Comparison of ENCODE assay signal across 12 cellular contexts in the genomic region with DNA sequence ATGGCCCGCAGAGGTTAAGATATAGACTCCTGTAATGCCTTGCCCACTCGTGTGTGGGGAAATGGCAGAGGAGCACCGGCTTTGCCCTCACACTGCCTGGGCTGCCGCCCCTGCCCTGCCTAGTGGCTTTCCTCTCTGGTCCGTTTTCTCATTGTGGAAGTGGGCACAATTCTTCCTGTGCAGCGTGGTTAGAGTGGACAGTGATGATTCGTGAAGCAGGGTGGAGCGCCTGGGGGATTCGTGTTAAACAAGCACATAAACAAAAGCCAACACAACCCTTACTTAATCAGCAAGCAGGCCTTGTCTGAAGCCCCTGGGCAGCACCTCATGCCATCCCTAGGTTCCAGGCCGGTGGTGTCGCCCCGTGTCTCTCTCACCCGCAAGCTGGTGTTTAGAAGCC.
DNase-seq lines count a peak whose midpoint lies in the region; ATAC-seq and TF ChIP-seq lines count a peak whose summit lies in the region.
"Had no signal": no experiment of that assay in that cellular context is flagged by ENCODE, and none has a peak within 500 bp of the region (broad histone marks: within the 10 kb centered on the region; RNA-seq: fewer than 3 reads in every experiment).

No MANE protein-coding gene starts in this region.

- H3K27me3 ChIP-seq in RWPE2 (ENCODE audit: insufficient read depth, poor library complexity, severe bottlenecking) = no peaks in the 10 kb centered on the region
- H3K27me3 ChIP-seq in esophagus muscularis mucosa = no peaks in the 10 kb centered on the region
- no peaks in the 10 kb centered on the region for H3K27me3 ChIP-seq in spleen (replicated peaks in 1 of 7)
- H3K27me3 ChIP-seq in SK-N-SH (ENCODE audit: insufficient read depth) = no peaks in the 10 kb centered on the region

- TF ChIP-seq CTCF in RWPE2 (IDR thresholded peaks at IDR 0.05; ENCODE audit: poor library complexity, severe bottlenecking) (no peak), esophagus muscularis mucosa (IDR thresholded peaks at IDR 0.05) (no peak), spleen (IDR thresholded peaks at IDR 0.05 in 8 of 11, conservative IDR thresholded peaks at IDR 0.05 in 3 of 11) (no peak), SK-N-SH (IDR thresholded peaks at IDR 0.05) (no peak)

- no peak overlapping the region for H2AFZ ChIP-seq in SK-N-SH (ENCODE audit: low read depth)

- H3K79me2 ChIP-seq in SK-N-SH (ENCODE audit: insufficient read depth) = peaks cover 72% of the 10 kb centered on the region

- TF ChIP-seq RAD21 in SK-N-SH (IDR thresholded peaks at IDR 0.05; ENCODE audit: low read length) = no peak

- H3F3A ChIP-seq in SK-N-SH (replicated peaks; ENCODE audit: insufficient read depth) = no peaks in the 10 kb centered on the region

- no peak overlapping the region for H3K4me3 Mint-ChIP-seq in activated CD4-positive, alpha-beta T cell treated with anti-CD3 and anti-CD28 coated beads for 36 hours

- H3K9me3 ChIP-seq in RWPE2 (ENCODE audit: severe bottlenecking) (no peaks in the 10 kb centered on the region), esophagus muscularis mucosa (peaks cover 0 to 6% (median 0%) of the 10 kb centered on the region in 4 donors), spleen (no peaks in the 10 kb centered on the region), SK-N-SH (no peaks in the 10 kb centered on the region)
- H3K9me3 ChIP-seq: HAP-1 had no signal

- no peak for TF ChIP-seq POLR2A in esophagus muscularis mucosa (IDR thresholded peaks at IDR 0.05; ENCODE audit: low read depth)
- TF ChIP-seq POLR2A in spleen (IDR thresholded peaks at IDR 0.05) = no peak

- H3K9ac ChIP-seq in SK-N-SH = no peak overlapping the region

- H3K27me3 Mint-ChIP-seq in activated CD4-positive, alpha-beta T cell treated with anti-CD3 and anti-CD28 coated beads for 36 hours = no peaks in the 10 kb centered on the region

- H3K9me2 ChIP-seq in SK-N-SH = no peaks in the 10 kb centered on the region

- no peak for ATAC-seq in activated CD4-positive, alpha-beta T cell treated with anti-CD3 and anti-CD28 coated beads for 36 hours
- ATAC-seq in RWPE2 (ENCODE audit: low read depth) = no peak

- no peaks in the 10 kb centered on the region for H3K9me3 Mint-ChIP-seq in activated CD4-positive, alpha-beta T cell treated with anti-CD3 and anti-CD28 coated beads for 36 hours (ENCODE audit: low read depth)
- H3K9me3 Mint-ChIP-seq: neural crest cell had no signal

- no peak overlapping the region for H3K4me2 ChIP-seq in SK-N-SH

- TF ChIP-seq EP300 in esophagus muscularis mucosa (IDR thresholded peaks at IDR 0.05) (no peak), SK-N-SH (IDR thresholded peaks at IDR 0.05; ENCODE audit: borderline replicate concordance in 1 of 2, low read depth in 1 of 2, low read length in 1 of 2) (no peak)

- H3K4me1 Mint-ChIP-seq in activated CD4-positive, alpha-beta T cell treated with anti-CD3 and anti-CD28 coated beads for 36 hours = peaks cover 82% of the 10 kb centered on the region

- H3K36me3 Mint-ChIP-seq in activated CD4-positive, alpha-beta T cell treated with anti-CD3 and anti-CD28 coated beads for 36 hours (ENCODE audit: low read depth) = peaks cover 28% of the 10 kb centered on the region

- peak overlapping the region; percentile 72 for H3K27ac ChIP-seq in RWPE2 (ENCODE audit: poor library complexity, severe bottlenecking)
- peak overlapping the region; percentile 96 to 99 (median 98) for H3K27ac ChIP-seq in esophagus muscularis mucosa (replicated peaks in 1 of 4)
- H3K27ac ChIP-seq in spleen = peak overlapping the region in 6 of 8 donors; percentile 50 to 91 (median 73)
- 0 out of 4 replicates have a peak overlapping the region, but pooled peaks of 1 of the 2 experiments have one; percentile 11 for H3K27ac ChIP-seq in SK-N-SH (ENCODE audit: low read depth in 2 of 2, low read length in 1 of 2)

- H3K27ac Mint-ChIP-seq in activated CD4-positive, alpha-beta T cell treated with anti-CD3 and anti-CD28 coated beads for 36 hours = peak overlapping the region; percentile 35

- H4K20me1 ChIP-seq in SK-N-SH (ENCODE audit: insufficient read depth) = peaks cover 5% of the 10 kb centered on the region

- no peak for DNase-seq in activated CD4-positive, alpha-beta T cell treated with anti-CD3 and anti-CD28 coated beads for 36 hours
- DNase-seq in activated CD4-positive, alpha-beta T cell treated with anti-CD3 and anti-CD28 coated beads for 4 hours = no peak
- DNase-seq in RWPE2 (ENCODE audit: low spot score) (no peak), esophagus muscularis mucosa (ENCODE audit: extremely low spot score) (no peak), spleen (no peak), NAMALWA (ENCODE audit: low spot score) (no peak), SK-N-SH (no peak), NCI-H1436 treated with DMSO at 0.1 percent for 48 hours (lab: John Stamatoyannopoulos, UW) (no peak)
- DNase-seq: activated T-cell treated with anti-CD3 and anti-CD28 coated beads, Interleukin-2, amount 50 U/mL, for 1 hour; GDM1 had no signal

- CTCF ChIA-PET in activated CD4-positive, alpha-beta T cell treated with anti-CD3 and anti-CD28 coated beads for 36 hours (lab: Charles Lee) = interaction anchor here (1.8 to 9.1 kb wide), 3 partner anchors 10 to 19 kb away, joined by 8 to 61 read pairs (median 16); no protein-coding TSS in a partner anchor
- CTCF ChIA-PET in SK-N-SH (lab: Yijun Ruan, JAX) = interaction anchor here (1.0 to 16.7 kb wide), 5 partner anchors 10 to 86 kb away, joined by 3 to 364 read pairs (median 12); no protein-coding TSS in a partner anchor

- POLR2A ChIA-PET in activated CD4-positive, alpha-beta T cell treated with anti-CD3 and anti-CD28 coated beads for 36 hours (lab: Charles Lee) = interaction anchor here (0.5 to 0.7 kb wide), 2 partner anchors 393 to 656 kb away, joined by 3 to 9 read pairs; no protein-coding TSS in a partner anchor
- POLR2A ChIA-PET in SK-N-SH (lab: Yijun Ruan, JAX) = no interaction called here

- intact Hi-C loops in activated CD4-positive, alpha-beta T cell treated with anti-CD3 and anti-CD28 coated beads for 36 hours (cut with DNase I, micrococcal nuclease) = no loop called here
- intact Hi-C loops in esophagus muscularis mucosa (cut with DNase I) (no loop called here), spleen (cut with DNase I; ENCODE audit: low total_unique reads) (no loop called here)

- no peak overlapping the region for H3K4me3 ChIP-seq in RWPE2 (ENCODE audit: severe bottlenecking)
- no peak overlapping the region for H3K4me3 ChIP-seq in esophagus muscularis mucosa
- no peak overlapping the region for H3K4me3 ChIP-seq in spleen
- H3K4me3 ChIP-seq in SK-N-SH (ENCODE audit: low read depth in 2 of 2, low read length in 1 of 2) = no peak overlapping the region
- H3K4me3 ChIP-seq: HAP-1 had no signal

- H3K4me1 ChIP-seq in RWPE2 (ENCODE audit: insufficient read depth, poor library complexity, severe bottlenecking) = peaks cover 71% of the 10 kb centered on the region
- peaks cover 53 to 95% (median 86%) of the 10 kb centered on the region in 4 donors for H3K4me1 ChIP-seq in esophagus muscularis mucosa
- peaks cover 57 to 95% (median 70%) of the 10 kb centered on the region in 6 donors for H3K4me1 ChIP-seq in spleen
- peaks cover 11 to 28% of the 10 kb centered on the region in 2 experiments; a peak in 3 of 4 replicates for H3K4me1 ChIP-seq in SK-N-SH (ENCODE audit: control insufficient read depth in 1 of 2, insufficient read depth in 2 of 2, low read depth in 1 of 2, low read length in 1 of 2)
- H3K4me1 ChIP-seq: HAP-1 had no signal

- WGBS in esophagus muscularis mucosa = 70% methylated on average over 9 of the region's 13 CpGs
- WGBS in spleen, 5 donors = 74 to 82% (median 81%) methylated on average over 12 to 13 of the region's 13 CpGs
- WGBS in SK-N-SH (ENCODE audit: low lambda C conversion rate) = 92% methylated on average over 13 of the region's 13 CpGs

- peaks cover 21% of the 10 kb centered on the region for H3K36me3 ChIP-seq in RWPE2 (ENCODE audit: low read depth)
- no peaks in the 10 kb centered on the region for H3K36me3 ChIP-seq in esophagus muscularis mucosa
- H3K36me3 ChIP-seq in spleen = peaks cover 0 to 38% (median 0%) of the 10 kb centered on the region in 6 donors
- peaks cover 0 to 8% of the 10 kb centered on the region in 2 experiments for H3K36me3 ChIP-seq in SK-N-SH (replicated peaks in 1 of 2; ENCODE audit: control insufficient read depth in 1 of 2, insufficient read depth in 2 of 2, low read length in 1 of 2)
- H3K36me3 ChIP-seq: HAP-1 had no signal

TF ChIP-seq in SK-N-SH, 30 proteins besides CTCF, POLR2A, EP300 and RAD21:
- TF ChIP-seq RFX5 (IDR thresholded peaks at IDR 0.05; ENCODE audit: low read length) (no peak), FOSL2 (IDR thresholded peaks at IDR 0.05; ENCODE audit: borderline replicate concordance, low read depth) (no peak), YY1 (IDR thresholded peaks at IDR 0.05; ENCODE audit: low read depth) (no peak), TCF12 (IDR thresholded peaks at IDR 0.05) (no peak), SIN3A (IDR thresholded peaks at IDR 0.05; ENCODE audit: borderline replicate concordance, low read depth, low read length) (no peak), SMC3 (IDR thresholded peaks at IDR 0.05; ENCODE audit: low read depth, low read length) (no peak), POLR2AphosphoS5 (IDR thresholded peaks at IDR 0.05; ENCODE audit: low read depth, low read length) (no peak), FOXJ3 (CRISPR knock-in tag; IDR thresholded peaks at IDR 0.05) (no peak), GABPA (IDR thresholded peaks at IDR 0.05; ENCODE audit: low read depth) (no peak)
- TF ChIP-seq, protein P1, sequence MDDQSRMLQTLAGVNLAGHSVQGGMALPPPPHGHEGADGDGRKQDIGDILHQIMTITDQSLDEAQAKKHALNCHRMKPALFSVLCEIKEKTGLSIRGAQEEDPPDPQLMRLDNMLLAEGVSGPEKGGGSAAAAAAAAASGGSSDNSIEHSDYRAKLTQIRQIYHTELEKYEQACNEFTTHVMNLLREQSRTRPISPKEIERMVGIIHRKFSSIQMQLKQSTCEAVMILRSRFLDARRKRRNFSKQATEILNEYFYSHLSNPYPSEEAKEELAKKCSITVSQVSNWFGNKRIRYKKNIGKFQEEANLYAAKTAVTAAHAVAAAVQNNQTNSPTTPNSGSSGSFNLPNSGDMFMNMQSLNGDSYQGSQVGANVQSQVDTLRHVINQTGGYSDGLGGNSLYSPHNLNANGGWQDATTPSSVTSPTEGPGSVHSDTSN (IDR thresholded peaks at IDR 0.05) = no peak
